ENCODE assay signal across 10 cellular contexts in the genomic region with DNA sequence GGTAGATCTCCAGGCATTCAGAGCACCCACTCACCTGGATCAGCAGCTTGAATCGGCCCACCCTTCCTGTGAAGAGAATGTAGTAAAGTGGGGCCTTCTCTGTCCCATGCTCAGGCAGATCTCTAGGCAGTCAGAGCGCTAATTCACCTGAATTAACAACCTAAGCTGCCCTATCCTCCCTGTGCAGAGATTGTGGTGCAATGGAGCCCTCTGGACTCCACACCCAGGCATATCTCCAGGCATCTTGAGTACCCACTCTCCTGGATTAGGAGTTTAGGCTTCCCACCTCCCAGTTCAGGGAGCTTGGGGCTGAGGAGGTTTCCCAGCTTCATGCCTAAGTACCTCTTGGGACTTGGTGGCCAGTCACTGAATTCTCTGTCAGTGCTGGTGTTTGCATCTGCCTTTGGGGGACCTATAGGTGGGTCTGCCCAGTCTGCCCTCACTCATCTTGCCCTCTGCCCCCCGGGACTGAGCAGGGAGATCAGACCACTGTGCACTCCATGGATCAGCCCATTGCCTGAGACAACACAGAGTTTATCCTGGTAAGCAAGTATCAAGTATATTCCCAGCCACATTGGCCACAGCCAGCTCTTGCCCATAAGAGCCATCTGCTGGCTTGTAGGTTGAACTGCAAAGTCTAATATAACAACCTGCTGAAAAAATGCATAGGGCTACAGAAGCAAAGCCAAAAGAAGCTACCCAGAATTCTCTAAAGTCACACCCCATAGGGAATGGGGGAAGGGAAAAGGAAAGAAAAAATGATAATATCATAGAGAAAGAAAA.
DNase-seq lines count a peak whose midpoint lies in the region; ATAC-seq and TF ChIP-seq lines count a peak whose summit lies in the region.
"Had no signal": no experiment of that assay in that cellular context is flagged by ENCODE, and none has a peak within 500 bp of the region (broad histone marks: within the 10 kb centered on the region; RNA-seq: fewer than 3 reads in every experiment).

No MANE protein-coding gene starts in this region.

- H3K4me1 ChIP-seq in breast epithelium, result no peaks in the 10 kb centered on the region

- H3K27ac Mint-ChIP-seq in MCF 10A (ENCODE audit: low read depth, unreplicated experiment), result no peak overlapping the region
- no peak overlapping the region for H3K27ac Mint-ChIP-seq in type B pancreatic cell

- TF ChIP-seq CTCF in MCF 10A (IDR thresholded peaks at IDR 0.05; ENCODE audit: unreplicated experiment), result peak; percentile 35
- peak in 1 of 3 donors; percentile 17 for TF ChIP-seq CTCF in breast epithelium (IDR thresholded peaks at IDR 0.05)
- peak; percentile 66 for TF ChIP-seq CTCF in epithelial cell of proximal tubule (conservative IDR thresholded peaks at IDR 0.05; ENCODE audit: low read depth, low read length)
- peak; percentile 63 for TF ChIP-seq CTCF in type B pancreatic cell (conservative IDR thresholded peaks at IDR 0.05)

- H3K27me3 ChIP-seq in breast epithelium, result no peaks in the 10 kb centered on the region
- H3K27me3 ChIP-seq: BLaER1 treated with 17β-estradiol and CSF1 and Interleukin-3, amounts not matched to agents 10 nM and 100 nM had no signal

- H3K4me3 ChIP-seq in breast epithelium (no peak overlapping the region), epithelial cell of proximal tubule (ENCODE audit: low read depth, low read length) (no peak overlapping the region)
- H3K4me3 ChIP-seq: BLaER1 treated with 17β-estradiol and CSF1 and Interleukin-3, amounts not matched to agents 10 nM and 100 nM had no signal

- ATAC-seq in activated T-cell treated with anti-CD3 and anti-CD28 coated beads, Interleukin-2, amount 50 U/mL, for 4 hours, result no peak

- intact Hi-C loops in MCF 10A (cut with micrococcal nuclease) (no loop called here), breast epithelium (cut with DNase I; ENCODE audit: low total_unique reads) (no loop called here)

- no peaks in the 10 kb centered on the region for H3K36me3 ChIP-seq in breast epithelium
- H3K36me3 ChIP-seq: BLaER1 treated with 17β-estradiol and CSF1 and Interleukin-3, amounts not matched to agents 10 nM and 100 nM had no signal

- H3K9me3 ChIP-seq in breast epithelium, result peaks cover 0 to 13% of the 10 kb centered on the region in 2 donors

- H3K9me3 Mint-ChIP-seq in MCF 10A (ENCODE audit: unreplicated experiment), result peaks cover 26% of the 10 kb centered on the region
- H3K9me3 Mint-ChIP-seq in type B pancreatic cell, result peaks cover 15% of the 10 kb centered on the region
- no peaks in the 10 kb centered on the region for H3K9me3 Mint-ChIP-seq in activated T-cell treated with anti-CD3 and anti-CD28 coated beads, Interleukin-2, amount 50 U/mL, for 4 hours

- H3K4me1 Mint-ChIP-seq in MCF 10A (ENCODE audit: insufficient read depth, unreplicated experiment), result no peaks in the 10 kb centered on the region
- H3K4me1 Mint-ChIP-seq in type B pancreatic cell (ENCODE audit: unreplicated experiment), result no peaks in the 10 kb centered on the region
- H3K4me1 Mint-ChIP-seq in activated T-cell treated with anti-CD3 and anti-CD28 coated beads, Interleukin-2, amount 50 U/mL, for 4 hours (ENCODE audit: low read depth), result no peaks in the 10 kb centered on the region

- H3K27me3 Mint-ChIP-seq in MCF 10A (ENCODE audit: insufficient read depth, unreplicated experiment) (no peaks in the 10 kb centered on the region), type B pancreatic cell (no peaks in the 10 kb centered on the region)
- H3K27me3 Mint-ChIP-seq in activated T-cell treated with anti-CD3 and anti-CD28 coated beads, Interleukin-2, amount 50 U/mL, for 4 hours (ENCODE audit: low read depth), result no peaks in the 10 kb centered on the region

- DNase-seq in MCF 10A (ENCODE audit: unreplicated experiment) (peak; percentile 30), breast epithelium (ENCODE audit: low spot score in 2 of 2) (no peak), NCI-H510A (lab: John Stamatoyannopoulos, UW) (peak; percentile 3), epithelial cell of proximal tubule (ENCODE audit: low read depth) (no peak), type B pancreatic cell (ENCODE audit: extremely low spot score, unreplicated experiment) (no peak), AG20443 (ENCODE audit: low spot score) (no peak), amniotic stem cell (lab: John Stamatoyannopoulos, UW) (no peak)
- no peak for DNase-seq in activated T-cell treated with anti-CD3 and anti-CD28 coated beads, Interleukin-2, amount 50 U/mL, for 4 hours
- DNase-seq: hippocampal formation had no signal

- no peak for TF ChIP-seq POLR2A in breast epithelium (IDR thresholded peaks at IDR 0.05)

- BruUV-seq in MCF 10A (replicated peaks; lab: Mats Ljungman, UMichigan), result no TSS peak

- CTCF ChIA-PET in MCF 10A (lab: Yijun Ruan, JAX), result interaction anchor here (0.5 to 3.1 kb wide), 27 partner anchors 10 to 1540 kb away, joined by 3 to 17 read pairs (median 3); no protein-coding TSS in a partner anchor

- no peak overlapping the region for H3K27ac ChIP-seq in breast epithelium
- H3K27ac ChIP-seq: BLaER1 treated with 17β-estradiol and CSF1 and Interleukin-3, amounts not matched to agents 10 nM and 100 nM had no signal

- POLR2A ChIA-PET in MCF 10A (lab: Yijun Ruan, JAX), result interaction anchor here (0.7 to 1.2 kb wide), 3 partner anchors 100 to 1253 kb away, joined by 3 to 4 read pairs (median 3); no protein-coding TSS in a partner anchor

- H3K4me3 Mint-ChIP-seq in MCF 10A (ENCODE audit: unreplicated experiment) (no peak overlapping the region), type B pancreatic cell (no peak overlapping the region)
- no peak overlapping the region for H3K4me3 Mint-ChIP-seq in activated T-cell treated with anti-CD3 and anti-CD28 coated beads, Interleukin-2, amount 50 U/mL, for 4 hours

- H3K36me3 Mint-ChIP-seq in MCF 10A (ENCODE audit: insufficient read depth, unreplicated experiment), result no peaks in the 10 kb centered on the region
- H3K36me3 Mint-ChIP-seq in type B pancreatic cell, result no peaks in the 10 kb centered on the region
- H3K36me3 Mint-ChIP-seq in activated T-cell treated with anti-CD3 and anti-CD28 coated beads, Interleukin-2, amount 50 U/mL, for 4 hours (ENCODE audit: insufficient read depth), result no peaks in the 10 kb centered on the region

Comparison
In these comparisons a context has a peak if more than half of its experiments do, and no peak if none do; other contexts are left out.
1. DNase-seq: peak in MCF 10A (single experiment) and NCI-H510A (single experiment); none in breast epithelium (0 of 2), epithelial cell of proximal tubule (single experiment), type B pancreatic cell (single experiment), activated T-cell treated with anti-CD3 and anti-CD28 coated beads, Interleukin-2, amount 50 U/mL, for 4 hours (single experiment), AG20443 (single experiment) and amniotic stem cell (single experiment).